ENCODE assay signal across 38 cellular contexts in genomic region chr9:84807870-84808385, GRCh38.
"Had no signal": no experiment of that assay in that cellular context is flagged by ENCODE, and none has a peak within 500 bp of the region (broad histone marks: within the 10 kb centered on the region; RNA-seq: fewer than 3 reads in every experiment).

No MANE protein-coding gene starts in this region.

- H3K36me3 Mint-ChIP-seq: activated CD8-positive, alpha-beta memory T cell treated with anti-CD3 and anti-CD28 coated beads, Interleukin-2, amount 10 ng/mL, durations not matched to agents 7 days and 5 days; activated naive CD4-positive, alpha-beta T cell treated with anti-CD3 and anti-CD28 coated beads, Interleukin-2, amount 10 ng/mL, durations not matched to agents 7 days and 5 days; activated naive CD8-positive, alpha-beta T cell; IgD-negative memory B cell had no signal

- H3K4me1 Mint-ChIP-seq: activated CD8-positive, alpha-beta memory T cell treated with anti-CD3 and anti-CD28 coated beads, Interleukin-2, amount 10 ng/mL, durations not matched to agents 7 days and 5 days; activated naive CD4-positive, alpha-beta T cell treated with anti-CD3 and anti-CD28 coated beads, Interleukin-2, amount 10 ng/mL, durations not matched to agents 7 days and 5 days; activated naive CD8-positive, alpha-beta T cell treated with anti-CD3 and anti-CD28 coated beads, Interleukin-2, amount 50 U/mL, for 24 hours had no signal

- H3K9me3 Mint-ChIP-seq: activated CD4-positive, alpha-beta memory T cell treated with anti-CD3 and anti-CD28 coated beads, Interleukin-2, amount 10 ng/mL, durations not matched to agents 7 days and 5 days; activated naive CD4-positive, alpha-beta T cell treated with anti-CD3 and anti-CD28 coated beads, Interleukin-2, amount 10 ng/mL, durations not matched to agents 7 days and 5 days; activated naive CD8-positive, alpha-beta T cell treated with anti-CD3 and anti-CD28 coated beads, Interleukin-2, amount 50 U/mL, for 24 hours had no signal

- DNase-seq: activated CD4-positive, alpha-beta memory T cell treated with anti-CD3 and anti-CD28 coated beads, Interleukin-2, amount 10 ng/mL, durations not matched to agents 7 days and 5 days; activated CD4-positive, alpha-beta T cell treated with anti-CD3 and anti-CD28 coated beads for 1 hour; activated CD4-positive, alpha-beta T cell treated with anti-CD3 and anti-CD28 coated beads for 48 hours; activated CD4-positive, CD25-positive, alpha-beta regulatory T cell; activated CD8-positive, alpha-beta memory T cell treated with anti-CD3 and anti-CD28 coated beads for 24 hours; activated CD8-positive, alpha-beta memory T cell treated with anti-CD3 and anti-CD28 coated beads, Interleukin-2, amount 10 ng/mL, durations not matched to agents 7 days and 5 days; activated CD8-positive, alpha-beta memory T cell treated with anti-CD3 and anti-CD28 coated beads, Interleukin-2, amount 50 U/mL, for 48 hours; activated effector memory CD4-positive, alpha-beta T cell treated with Interleukin-2 at 50 U/mL for 16 hours; activated naive CD4-positive, alpha-beta T cell treated with anti-CD3 and anti-CD28 coated beads, Interleukin-2, amount 10 ng/mL, durations not matched to agents 7 days and 5 days; activated naive CD8-positive, alpha-beta T cell treated with anti-CD3 and anti-CD28 coated beads, Interleukin-2, amount 50 U/mL, for 24 hours; activated T-cell treated with anti-CD3 and anti-CD28 coated beads, Interleukin-2, amount 50 U/mL, for 48 hours; anterior cingulate cortex; brain microvascular endothelial cell; central memory CD4-positive, alpha-beta T cell; Karpas-422; KBM-7; MG63; NCI-H1048; NCI-H1105 treated with DMSO at 0.1 percent for 48 hours; NCI-H1436; NCI-H1694; NCI-H1930; NCI-H2081 treated with DMSO at 0.1 percent for 48 hours; NCI-H2171; NCI-H2227 treated with DMSO at 0.1 percent for 48 hours; NCI-H446 treated with DMSO at 0.1 percent for 48 hours; NCI-H524; NCI-H748 treated with DMSO at 0.1 percent for 48 hours; NK-92 treated with Interleukin-12 subunit alpha and Interleukin-12 subunit beta, amount 100 ng/mL, for 24 hours; PC-3; Peyer's patch; RPMI8226; SIG-M5; T1000; WERI-Rb-1 had no signal

- H3K27ac ChIP-seq: brain microvascular endothelial cell, Peyer's patch, WERI-Rb-1 had no signal

- H3K27me3 Mint-ChIP-seq: activated naive CD4-positive, alpha-beta T cell treated with anti-CD3 and anti-CD28 coated beads, Interleukin-2, amount 10 ng/mL, durations not matched to agents 7 days and 5 days; activated naive CD8-positive, alpha-beta T cell; activated naive CD8-positive, alpha-beta T cell treated with anti-CD3 and anti-CD28 coated beads, Interleukin-2, amount 50 U/mL, for 24 hours had no signal

- H3K27ac Mint-ChIP-seq: activated CD4-positive, alpha-beta memory T cell treated with anti-CD3 and anti-CD28 coated beads, Interleukin-2, amount 10 ng/mL, durations not matched to agents 7 days and 5 days; activated CD8-positive, alpha-beta memory T cell treated with anti-CD3 and anti-CD28 coated beads, Interleukin-2, amount 10 ng/mL, durations not matched to agents 7 days and 5 days; activated naive CD4-positive, alpha-beta T cell treated with anti-CD3 and anti-CD28 coated beads, Interleukin-2, amount 10 ng/mL, durations not matched to agents 7 days and 5 days; activated naive CD8-positive, alpha-beta T cell; activated naive CD8-positive, alpha-beta T cell treated with anti-CD3 and anti-CD28 coated beads, Interleukin-2, amount 50 U/mL, for 24 hours; IgD-negative memory B cell had no signal

- ATAC-seq: activated CD8-positive, alpha-beta memory T cell treated with anti-CD3 and anti-CD28 coated beads, Interleukin-2, amount 10 ng/mL, durations not matched to agents 7 days and 5 days; activated naive CD8-positive, alpha-beta T cell treated with anti-CD3 and anti-CD28 coated beads, Interleukin-2, amount 50 U/mL, for 24 hours; PC-3; Right ventricle myocardium inferior had no signal

- H3K4me3 Mint-ChIP-seq: activated CD4-positive, alpha-beta memory T cell treated with anti-CD3 and anti-CD28 coated beads, Interleukin-2, amount 10 ng/mL, durations not matched to agents 7 days and 5 days; activated CD8-positive, alpha-beta memory T cell treated with anti-CD3 and anti-CD28 coated beads, Interleukin-2, amount 10 ng/mL, durations not matched to agents 7 days and 5 days; activated naive CD4-positive, alpha-beta T cell treated with anti-CD3 and anti-CD28 coated beads, Interleukin-2, amount 10 ng/mL, durations not matched to agents 7 days and 5 days; activated naive CD8-positive, alpha-beta T cell; activated naive CD8-positive, alpha-beta T cell treated with anti-CD3 and anti-CD28 coated beads, Interleukin-2, amount 50 U/mL, for 24 hours; IgD-negative memory B cell had no signal
